Comparison of ENCODE assay signal across 7 cellular contexts in the genomic region with DNA sequence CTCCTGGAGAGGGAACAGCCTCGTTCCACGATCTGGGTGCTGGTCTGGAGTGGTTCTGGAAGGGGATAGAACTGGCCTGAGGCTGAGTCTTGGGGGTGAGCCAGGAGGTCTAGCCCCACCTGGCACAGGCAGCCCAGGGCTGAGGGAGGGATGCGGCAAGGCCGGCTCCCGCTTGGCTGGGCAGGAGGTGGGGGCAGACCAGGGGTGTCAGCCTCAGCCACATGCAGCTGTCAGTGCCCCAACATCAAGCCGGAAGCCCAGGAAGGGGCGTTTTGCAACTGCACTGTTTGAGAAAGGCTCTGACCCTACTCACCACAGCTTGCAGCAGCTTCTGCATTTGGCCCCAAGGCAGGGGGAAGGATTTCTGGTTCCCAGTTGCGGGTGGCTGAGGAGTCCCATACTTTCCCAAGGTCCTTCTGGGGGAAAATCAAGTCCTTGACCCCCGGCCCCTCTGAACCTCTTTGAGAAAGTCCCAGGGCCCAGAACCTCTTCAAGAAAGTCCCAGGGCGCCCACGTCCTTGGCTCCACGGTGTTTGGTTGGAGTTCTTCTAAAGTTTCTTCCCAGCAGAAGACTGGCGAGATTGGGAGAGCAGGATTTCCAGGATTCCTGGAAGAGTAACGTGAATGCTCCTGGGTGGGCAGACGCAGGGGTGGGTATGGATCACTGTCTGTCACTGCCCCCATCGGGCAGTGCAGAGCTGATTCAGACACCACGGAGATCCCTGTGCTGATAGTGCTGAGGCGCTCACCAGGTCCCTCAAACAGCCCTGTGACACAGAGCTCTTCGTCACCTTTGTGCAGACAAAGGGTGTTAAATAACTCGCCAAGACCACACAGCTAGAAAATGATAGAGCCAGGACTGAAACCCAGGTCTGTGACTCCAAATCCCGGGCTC. TPM values are rescaled to one million over a fixed set of nuclear protein-coding genes. Genes with fewer than 3 reads are reported as not detected.
DNase-seq lines count a peak whose midpoint lies in the region; ATAC-seq, FAIRE-seq and TF ChIP-seq lines count a peak whose summit lies in the region.

No MANE protein-coding gene starts in this region.

- peaks cover 4% of the 10 kb centered on the region in 2 donors for H3K27me3 Mint-ChIP-seq in stimulated activated naive B cell treated with anti-CD40 and anti-IgM and Interleukin-4, amounts not matched to agents 10 μg/mL and 1 μg/mL and 100 μg/mL, for 72 hours

- peaks cover 5% of the 10 kb centered on the region for H3K9me3 ChIP-seq in SJSA1 (replicated peaks)
- H3K9me3 ChIP-seq in GM12878 (replicated peaks; ENCODE audit: control insufficient read depth, insufficient read depth, low read length): no peaks in the 10 kb centered on the region
- no peaks in the 10 kb centered on the region for H3K9me3 ChIP-seq in HepG2 (ENCODE audit: low read length)

- TF ChIP-seq CTCF in GM12878 (IDR thresholded peaks at IDR 0.05 in 2 of 3, conservative IDR thresholded peaks at IDR 0.05 in 1 of 3; ENCODE audit: control insufficient read depth in 2 of 3, extremely low read depth in 1 of 3, insufficient read depth in 1 of 3, low read depth in 3 of 3, low read length in 3 of 3) (no peak), HepG2 (CRISPR knock-in tag; IDR thresholded peaks at IDR 0.05) (no peak)

- H3K9me3 Mint-ChIP-seq in stimulated activated naive B cell treated with anti-CD40 and anti-IgM and Interleukin-4, amounts not matched to agents 10 μg/mL and 1 μg/mL and 100 μg/mL, for 72 hours: no peaks in the 10 kb centered on the region

- FAIRE-seq in GM12878 (lab: Jason Lieb, UNC) (peak; percentile 98), HepG2 (lab: Jason Lieb, UNC) (no peak)

- TF ChIP-seq RAD21 in GM12878 (IDR thresholded peaks at IDR 0.05; ENCODE audit: insufficient read depth, low read depth, low read length) (no peak), HepG2 (CRISPR knock-in tag; IDR thresholded peaks at IDR 0.05) (no peak)

- peak; percentile 92 to 97 for DNase-seq in SJSA1 (ENCODE audit: low read depth in 1 of 2, low spot score in 2 of 2)
- DNase-seq in GM12878 (ENCODE audit: low read depth, low spot score): no peak
- DNase-seq in HepG2 (ENCODE audit: low spot score): no peak
- DNase-seq in stimulated activated naive B cell treated with anti-CD40 and anti-IgM and Interleukin-4, amounts not matched to agents 10 μg/mL and 1 μg/mL and 100 μg/mL, for 72 hours: peak; percentile 52
- no peak for DNase-seq in NCI-H2107 treated with DMSO at 0.1 percent for 48 hours (lab: John Stamatoyannopoulos, UW; ENCODE audit: unreplicated experiment)

- ATAC-seq in GM18909 (IDR thresholded peaks at IDR 0.05; ENCODE audit: poor library complexity, unreplicated experiment) (peak; percentile 59), HG02981 (IDR thresholded peaks at IDR 0.05; ENCODE audit: unreplicated experiment) (peak; percentile 52), GM12878 (peak; percentile 69), HepG2 (no peak)
- peak; percentile 53 to 58 for ATAC-seq in stimulated activated naive B cell treated with anti-CD40 and anti-IgM and Interleukin-4, amounts not matched to agents 10 μg/mL and 1 μg/mL and 100 μg/mL, for 72 hours (replicated peaks)

- intact Hi-C loops in GM12878 (cut with micrococcal nuclease; ENCODE audit: unreplicated experiment): no loop called here
- intact Hi-C loops in HepG2 (cut with micrococcal nuclease; ENCODE audit: unreplicated experiment): no loop called here

- WGBS in GM12878 (ENCODE audit: insufficient coverage, insufficient replicate concordance, low lambda C conversion rate, missing lambda C conversion rate): 11% methylated on average over 21 of the region's 21 CpGs
- 86% methylated on average over 9 of the region's 21 CpGs for WGBS in HepG2 (ENCODE audit: low lambda C conversion rate)

- no peaks in the 10 kb centered on the region for H3K27me3 ChIP-seq in SJSA1 (replicated peaks)
- H3K27me3 ChIP-seq in GM12878 (replicated peaks in 1 of 2; ENCODE audit: control insufficient read depth in 2 of 2, insufficient read depth in 2 of 2, low read length in 1 of 2): peaks cover 0 to 3% of the 10 kb centered on the region in 2 experiments; a peak in 1 of 4 replicates
- H3K27me3 ChIP-seq in HepG2 (ENCODE audit: control insufficient read depth in 1 of 2, insufficient read depth in 2 of 2, low read length in 2 of 2): peaks cover 3 to 23% of the 10 kb centered on the region in 2 experiments; a peak in 3 of 5 replicates

- H3K36me3 ChIP-seq in SJSA1 (peaks cover 90% of the 10 kb centered on the region), GM12878 (ENCODE audit: control insufficient read depth in 2 of 2, insufficient read depth in 2 of 2, low read length in 1 of 2) (peaks cover 0 to 2% of the 10 kb centered on the region in 2 experiments; a peak in 1 of 4 replicates), HepG2 (replicated peaks in 1 of 2; ENCODE audit: control insufficient read depth in 1 of 2, insufficient read depth in 2 of 2, low read length in 2 of 2) (peaks cover 0 to 1% of the 10 kb centered on the region in 2 experiments; a peak in 2 of 5 replicates)

- H3K4me2 ChIP-seq in GM12878 (ENCODE audit: control insufficient read depth, insufficient read depth): peak overlapping the region; percentile 97
- peak overlapping the region; percentile 91; the same call in 1 of the 2 replicates for H3K4me2 ChIP-seq in HepG2 (ENCODE audit: low read depth, low read length)

- TF ChIP-seq EP300 in GM12878 (IDR thresholded peaks at IDR 0.05; ENCODE audit: borderline replicate concordance in 1 of 2, control insufficient read depth in 1 of 2, low read depth in 2 of 2, low read length in 2 of 2) (0 out of 4 replicates have a peak, but pooled peaks of 1 of the 2 experiments have one; percentile 9), HepG2 (IDR thresholded peaks at IDR 0.05; ENCODE audit: low read depth in 2 of 2, low read length in 2 of 2) (no peak), HepG2 (CRISPR knock-in tag; IDR thresholded peaks at IDR 0.05; ENCODE audit: borderline replicate concordance) (no peak)

- H3K79me2 ChIP-seq in GM12878 (ENCODE audit: control insufficient read depth, insufficient read depth, low read length): peaks cover 62% of the 10 kb centered on the region
- no peaks in the 10 kb centered on the region for H3K79me2 ChIP-seq in HepG2 (ENCODE audit: insufficient read depth, low read length)

- H3K4me3 Mint-ChIP-seq in stimulated activated naive B cell treated with anti-CD40 and anti-IgM and Interleukin-4, amounts not matched to agents 10 μg/mL and 1 μg/mL and 100 μg/mL, for 72 hours: peak overlapping the region; percentile 94 to 96

- H4K20me1 ChIP-seq in GM12878 (ENCODE audit: control insufficient read depth, insufficient read depth): no peaks in the 10 kb centered on the region; the same call in 1 of the 2 replicates
- H4K20me1 ChIP-seq in HepG2 (ENCODE audit: insufficient read depth, low read length): no peaks in the 10 kb centered on the region

- RAD21 ChIA-PET in GM12878 (lab: Charles Lee; ENCODE audit: unreplicated experiment): interaction anchor here (0.9 to 1.6 kb wide), 6 partner anchors 10 to 115 kb away, joined by 3 to 10 read pairs (median 4); a partner anchor contains a TSS

- peak overlapping the region; percentile 95 for H3K27ac ChIP-seq in SJSA1
- H3K27ac ChIP-seq in GM12878 (ENCODE audit: control insufficient read depth, insufficient read depth): peak overlapping the region; percentile 75
- no peak overlapping the region for H3K27ac ChIP-seq in HepG2 (ENCODE audit: extremely low read length, insufficient read depth, low read length)

- TF ChIP-seq POLR2A in GM12878 (IDR thresholded peaks at IDR 0.05; ENCODE audit: low read depth, low read length) (peak; percentile 43; the same call in 1 of the 2 replicates), HepG2 (IDR thresholded peaks at IDR 0.05; ENCODE audit: insufficient read depth in 1 of 2, low read depth in 2 of 2, low read length in 2 of 2) (no peak)

- SMC1A ChIA-PET in GM12878 (lab: Charles Lee; ENCODE audit: uncharacterized antibody, unreplicated experiment): interaction anchor here (1.2 to 1.6 kb wide), 2 partner anchors 10 to 284 kb away, joined by 3 read pairs; no protein-coding TSS in a partner anchor

- peak overlapping the region; percentile 96 for H3K27ac Mint-ChIP-seq in stimulated activated naive B cell treated with anti-CD40 and anti-IgM and Interleukin-4, amounts not matched to agents 10 μg/mL and 1 μg/mL and 100 μg/mL, for 72 hours

- no peak overlapping the region for H2AFZ ChIP-seq in GM12878 (ENCODE audit: control insufficient read depth, low read depth, low read length)
- no peak overlapping the region for H2AFZ ChIP-seq in HepG2 (ENCODE audit: low read length)

- CTCF ChIA-PET in GM12878 (lab: Yijun Ruan, JAX) (interaction anchor here (1.0 to 2.1 kb wide), 3 partner anchors 12 to 89 kb away, joined by 4 to 14 read pairs (median 5); no protein-coding TSS in a partner anchor), HepG2 (lab: Yijun Ruan, JAX; ENCODE audit: low intra/inter-chr PET ratio, low total read pairs) (no interaction called here)

- peaks cover 49 to 72% of the 10 kb centered on the region in 2 donors for H3K4me1 Mint-ChIP-seq in stimulated activated naive B cell treated with anti-CD40 and anti-IgM and Interleukin-4, amounts not matched to agents 10 μg/mL and 1 μg/mL and 100 μg/mL, for 72 hours

- POLR2A ChIA-PET in GM12878 (lab: Charles Lee): interaction anchor here (0.6 to 1.7 kb wide), 3 partner anchors 9 to 108 kb away, joined by 3 to 6 read pairs (median 4); no protein-coding TSS in a partner anchor
- POLR2A ChIA-PET in HepG2 (lab: Yijun Ruan, JAX): no interaction called here

- peak overlapping the region; percentile 99 for H3K4me3 ChIP-seq in SJSA1
- H3K4me3 ChIP-seq in GM12878: peak overlapping the region; percentile 97
- peak overlapping the region in 2 of 3 experiments; percentile 20 to 27; a peak in 2 of 6 replicates for H3K4me3 ChIP-seq in HepG2 (replicated peaks in 1 of 3; ENCODE audit: insufficient read depth in 1 of 3, low read depth in 2 of 3, low read length in 3 of 3)

- H3K9ac ChIP-seq in GM12878 (ENCODE audit: control insufficient read depth, insufficient read depth, low read length) (peak overlapping the region; percentile 83), HepG2 (ENCODE audit: insufficient read depth, low read depth, low read length) (no peak overlapping the region)

- TSS peak; percentile 41 for BruUV-seq in GM12878 (replicated peaks; lab: Mats Ljungman, UMichigan)
- no TSS peak for BruUV-seq in HepG2 (replicated peaks; lab: Mats Ljungman, UMichigan)

- in situ Hi-C loops in GM12878 (cut with MboI) (no loop called here), HepG2 (cut with HindIII; ENCODE audit: extremely low pct_ligation_motif_present, low pct_unique_long_range_greater_than_20kb) (no loop called here)

- H3K4me1 ChIP-seq in SJSA1 (replicated peaks) (peaks cover 81% of the 10 kb centered on the region), GM12878 (ENCODE audit: control insufficient read depth, insufficient read depth, low read length) (peaks cover 39% of the 10 kb centered on the region), HepG2 (ENCODE audit: insufficient read depth, low read length) (peaks cover 46% of the 10 kb centered on the region)

- peaks cover 8 to 24% of the 10 kb centered on the region in 2 donors for H3K36me3 Mint-ChIP-seq in stimulated activated naive B cell treated with anti-CD40 and anti-IgM and Interleukin-4, amounts not matched to agents 10 μg/mL and 1 μg/mL and 100 μg/mL, for 72 hours

RNA-seq across cellular contexts. Expression of a gene that starts 2.2 kb away (rescaled TPM):
- 163 and 169 TPM in 2 replicates for total RNA-seq in SJSA1 (2014; rRNA removed; shearing (Covaris generic))
- total RNA-seq in GM12878 (2013; cell fraction: nucleolus; rRNA removed): 16.2 and 21.3 TPM in 2 replicates
- total RNA-seq in GM12878 (2014; rRNA removed) (68.9 and 85.1 TPM in 2 replicates), GM12878 (2014; rRNA removed; fragmentation: Illumina TruSeq; extraction: Trizol) (25.7 and 31.5 TPM in 2 replicates), GM12878 (2021) (106 and 107 TPM in 2 replicates), HepG2 (2016; rRNA removed; fragmentation: Illumina TruSeq; extraction: Trizol) (9.9 and 12.7 TPM in 2 replicates)
- 21.5 TPM for polyA plus RNA-seq in GM12878 (2011; ENCODE audit: low read depth)
- polyA plus RNA-seq in GM12878 (2011; rRNA removed) (27.6 and 47.2 TPM in 2 replicates), GM12878 (2014; fragmentation: Illumina TruSeq; extraction: Trizol) (8.7 and 31.3 TPM in 2 replicates), GM12878 (2014; fragmentation: Nextera tagmentation; extraction: Ambion mirVana) (1 to 10 TPM; 4.0 to 6.6 TPM), GM12878 (2014; rRNA removed) (99.2 and 126 TPM in 2 replicates), GM12878 (2016; fragmentation: Nextera tagmentation; extraction: Ambion mirVana) (100 to 1,000 TPM in 1 of 2 experiments, 10 to 100 TPM in 1; 96.3 to 114 TPM), HepG2 (2011; rRNA removed) (9.4 and 10.9 TPM in 2 replicates)
- polyA plus RNA-seq in GM12878 (2011; cell fraction: cytosol; rRNA removed): 57.7 and 83.4 TPM in 2 replicates
- 55.8 and 67.2 TPM in 2 replicates for polyA plus RNA-seq in GM12878 (2011; cell fraction: nucleus; rRNA removed)
- polyA plus RNA-seq in GM12878 (2012): 54.9 and 67.3 TPM in 2 replicates
- polyA minus RNA-seq in GM12878 (2011; rRNA and poly(A)+ RNA removed): 13.5 and 27.4 TPM in 2 replicates
- polyA minus RNA-seq in GM12878 (2011; cell fraction: cytosol; rRNA and poly(A)+ RNA removed): 21.4 and 25.4 TPM in 2 replicates
- 6.2 and 10.5 TPM in 2 replicates for polyA minus RNA-seq in GM12878 (2011; cell fraction: nucleus; rRNA and poly(A)+ RNA removed)
- total RNA-seq in HepG2 (2016; cell fraction: cytosol; rRNA removed; fragmentation: Illumina TruSeq; extraction: Trizol; ENCODE audit: low read depth): 3.5 and 3.8 TPM in 2 replicates
- total RNA-seq in HepG2 (2016; cell fraction: insoluble cytoplasmic fraction; rRNA removed; fragmentation: Illumina TruSeq; extraction: Trizol): 10.0 and 12.8 TPM in 2 replicates
- 10.3 and 10.6 TPM in 2 replicates for total RNA-seq in HepG2 (2016; cell fraction: membrane; rRNA removed; fragmentation: Illumina TruSeq; extraction: Trizol)
- 5.1 and 5.7 TPM in 2 replicates for total RNA-seq in HepG2 (2016; cell fraction: nucleus; rRNA removed; fragmentation: Illumina TruSeq; extraction: Trizol)
- polyA plus RNA-seq in HepG2 (2011; cell fraction: cytosol; rRNA removed): 9.0 and 11.9 TPM in 2 replicates
- 16.4 and 20.1 TPM in 2 replicates for polyA plus RNA-seq in HepG2 (2011; cell fraction: nucleus; rRNA removed)
- 13.1 and 13.3 TPM in 2 replicates for polyA plus RNA-seq in HepG2 (2012)
- polyA plus RNA-seq in HepG2 (2016; cell fraction: cytosol; fragmentation: Illumina TruSeq; extraction: Trizol; ENCODE audit: low read depth): 5.6 and 6.2 TPM in 2 replicates
- 16.6 and 21.1 TPM in 2 replicates for polyA plus RNA-seq in HepG2 (2016; cell fraction: insoluble cytoplasmic fraction; fragmentation: Illumina TruSeq; extraction: Trizol; ENCODE audit: low read depth)
- polyA plus RNA-seq in HepG2 (2016; cell fraction: membrane; fragmentation: Illumina TruSeq; extraction: Trizol; ENCODE audit: low read depth): 11.7 and 12.3 TPM in 2 replicates
- 13.8 and 16.7 TPM in 2 replicates for polyA plus RNA-seq in HepG2 (2016; cell fraction: nucleus; fragmentation: Illumina TruSeq; extraction: Trizol; ENCODE audit: insufficient read depth, low read depth)
- 7.2 and 33.1 TPM in 2 replicates for polyA minus RNA-seq in HepG2 (2011; rRNA and poly(A)+ RNA removed; ENCODE audit: low replicate concordance)
- polyA minus RNA-seq in HepG2 (2011; cell fraction: cytosol; rRNA and poly(A)+ RNA removed): 5.6 and 6.2 TPM in 2 replicates
- 2.6 and 3.4 TPM in 2 replicates for polyA minus RNA-seq in HepG2 (2011; cell fraction: nucleus; rRNA and poly(A)+ RNA removed)

RNA-seq across cellular contexts. Expression of a gene that starts 26.4 kb away (rescaled TPM):
- total RNA-seq in SJSA1 (2014; rRNA removed; shearing (Covaris generic)): not detected in 2 replicates
- total RNA-seq in GM12878 (2013; cell fraction: nucleolus; rRNA removed): not detected in 2 replicates
- total RNA-seq in GM12878 (2014; rRNA removed) (not detected in 2 replicates), GM12878 (2014; rRNA removed; fragmentation: Illumina TruSeq; extraction: Trizol) (not detected in 2 replicates), GM12878 (2021) (1.5 and 1.9 TPM in 2 replicates), HepG2 (2016; rRNA removed; fragmentation: Illumina TruSeq; extraction: Trizol) (not detected in 2 replicates)
- polyA plus RNA-seq in GM12878 (2011; ENCODE audit: low read depth): not detected
- polyA plus RNA-seq in GM12878 (2011; rRNA removed) (not detected in 2 replicates), GM12878 (2014; fragmentation: Illumina TruSeq; extraction: Trizol) (0.79 TPM in 1 of 2 replicates, not detected in the other), GM12878 (2014; fragmentation: Nextera tagmentation; extraction: Ambion mirVana) (not detected), GM12878 (2014; rRNA removed) (0.03 TPM in 1 of 2 replicates, not detected in the other), GM12878 (2016; fragmentation: Nextera tagmentation; extraction: Ambion mirVana) (not detected), HepG2 (2011; rRNA removed) (not detected in 2 replicates)
- not detected in 2 replicates for polyA plus RNA-seq in GM12878 (2011; cell fraction: cytosol; rRNA removed)
- polyA plus RNA-seq in GM12878 (2011; cell fraction: nucleus; rRNA removed): 0.22 TPM in 1 of 2 replicates, not detected in the other
- polyA plus RNA-seq in GM12878 (2012): not detected in 2 replicates
- not detected in 2 replicates for polyA minus RNA-seq in GM12878 (2011; rRNA and poly(A)+ RNA removed)
- polyA minus RNA-seq in GM12878 (2011; cell fraction: cytosol; rRNA and poly(A)+ RNA removed): not detected in 2 replicates
- not detected in 2 replicates for polyA minus RNA-seq in GM12878 (2011; cell fraction: nucleus; rRNA and poly(A)+ RNA removed)
- total RNA-seq in HepG2 (2016; cell fraction: cytosol; rRNA removed; fragmentation: Illumina TruSeq; extraction: Trizol; ENCODE audit: low read depth): not detected in 2 replicates
- not detected in 2 replicates for total RNA-seq in HepG2 (2016; cell fraction: insoluble cytoplasmic fraction; rRNA removed; fragmentation: Illumina TruSeq; extraction: Trizol)
- total RNA-seq in HepG2 (2016; cell fraction: membrane; rRNA removed; fragmentation: Illumina TruSeq; extraction: Trizol): not detected in 2 replicates
- total RNA-seq in HepG2 (2016; cell fraction: nucleus; rRNA removed; fragmentation: Illumina TruSeq; extraction: Trizol): not detected in 2 replicates
- polyA plus RNA-seq in HepG2 (2011; cell fraction: cytosol; rRNA removed): not detected in 2 replicates
- not detected in 2 replicates for polyA plus RNA-seq in HepG2 (2011; cell fraction: nucleus; rRNA removed)
- polyA plus RNA-seq in HepG2 (2012): not detected in 2 replicates
- not detected in 2 replicates for polyA plus RNA-seq in HepG2 (2016; cell fraction: cytosol; fragmentation: Illumina TruSeq; extraction: Trizol; ENCODE audit: low read depth)
- polyA plus RNA-seq in HepG2 (2016; cell fraction: insoluble cytoplasmic fraction; fragmentation: Illumina TruSeq; extraction: Trizol; ENCODE audit: low read depth): not detected in 2 replicates
- not detected in 2 replicates for polyA plus RNA-seq in HepG2 (2016; cell fraction: membrane; fragmentation: Illumina TruSeq; extraction: Trizol; ENCODE audit: low read depth)
- polyA plus RNA-seq in HepG2 (2016; cell fraction: nucleus; fragmentation: Illumina TruSeq; extraction: Trizol; ENCODE audit: insufficient read depth, low read depth): not detected in 2 replicates
- polyA minus RNA-seq in HepG2 (2011; rRNA and poly(A)+ RNA removed; ENCODE audit: low replicate concordance): not detected in 2 replicates
- polyA minus RNA-seq in HepG2 (2011; cell fraction: cytosol; rRNA and poly(A)+ RNA removed): not detected in 2 replicates
- not detected in 2 replicates for polyA minus RNA-seq in HepG2 (2011; cell fraction: nucleus; rRNA and poly(A)+ RNA removed)

RNA-seq across cellular contexts. Expression of a gene that starts 44.7 kb away (rescaled TPM):
- total RNA-seq in SJSA1 (2014; rRNA removed; shearing (Covaris generic)): not detected in 2 replicates
- total RNA-seq in GM12878 (2013; cell fraction: nucleolus; rRNA removed): not detected in 2 replicates
- total RNA-seq in GM12878 (2014; rRNA removed) (not detected in 2 replicates), GM12878 (2014; rRNA removed; fragmentation: Illumina TruSeq; extraction: Trizol) (not detected in 2 replicates), GM12878 (2021) (0.90 and 1.5 TPM in 2 replicates), HepG2 (2016; rRNA removed; fragmentation: Illumina TruSeq; extraction: Trizol) (not detected in 2 replicates)
- polyA plus RNA-seq in GM12878 (2011; ENCODE audit: low read depth): not detected
- polyA plus RNA-seq in GM12878 (2011; rRNA removed) (not detected in 2 replicates), GM12878 (2014; fragmentation: Illumina TruSeq; extraction: Trizol) (not detected in 2 replicates), GM12878 (2014; fragmentation: Nextera tagmentation; extraction: Ambion mirVana) (not detected), GM12878 (2014; rRNA removed) (not detected in 2 replicates), GM12878 (2016; fragmentation: Nextera tagmentation; extraction: Ambion mirVana) (not detected), HepG2 (2011; rRNA removed) (not detected in 2 replicates)
- polyA plus RNA-seq in GM12878 (2011; cell fraction: cytosol; rRNA removed): not detected in 2 replicates
- not detected in 2 replicates for polyA plus RNA-seq in GM12878 (2011; cell fraction: nucleus; rRNA removed)
- not detected in 2 replicates for polyA plus RNA-seq in GM12878 (2012)
- not detected in 2 replicates for polyA minus RNA-seq in GM12878 (2011; rRNA and poly(A)+ RNA removed)
- not detected in 2 replicates for polyA minus RNA-seq in GM12878 (2011; cell fraction: cytosol; rRNA and poly(A)+ RNA removed)
- polyA minus RNA-seq in GM12878 (2011; cell fraction: nucleus; rRNA and poly(A)+ RNA removed): not detected in 2 replicates
- total RNA-seq in HepG2 (2016; cell fraction: cytosol; rRNA removed; fragmentation: Illumina TruSeq; extraction: Trizol; ENCODE audit: low read depth): not detected in 2 replicates
- not detected in 2 replicates for total RNA-seq in HepG2 (2016; cell fraction: insoluble cytoplasmic fraction; rRNA removed; fragmentation: Illumina TruSeq; extraction: Trizol)
- not detected in 2 replicates for total RNA-seq in HepG2 (2016; cell fraction: membrane; rRNA removed; fragmentation: Illumina TruSeq; extraction: Trizol)
- total RNA-seq in HepG2 (2016; cell fraction: nucleus; rRNA removed; fragmentation: Illumina TruSeq; extraction: Trizol): not detected in 2 replicates
- polyA plus RNA-seq in HepG2 (2011; cell fraction: cytosol; rRNA removed): not detected in 2 replicates
- not detected in 2 replicates for polyA plus RNA-seq in HepG2 (2011; cell fraction: nucleus; rRNA removed)
- not detected in 2 replicates for polyA plus RNA-seq in HepG2 (2012)
- polyA plus RNA-seq in HepG2 (2016; cell fraction: cytosol; fragmentation: Illumina TruSeq; extraction: Trizol; ENCODE audit: low read depth): not detected in 2 replicates
- not detected in 2 replicates for polyA plus RNA-seq in HepG2 (2016; cell fraction: insoluble cytoplasmic fraction; fragmentation: Illumina TruSeq; extraction: Trizol; ENCODE audit: low read depth)
- polyA plus RNA-seq in HepG2 (2016; cell fraction: membrane; fragmentation: Illumina TruSeq; extraction: Trizol; ENCODE audit: low read depth): not detected in 2 replicates
- polyA plus RNA-seq in HepG2 (2016; cell fraction: nucleus; fragmentation: Illumina TruSeq; extraction: Trizol; ENCODE audit: insufficient read depth, low read depth): not detected in 2 replicates
- polyA minus RNA-seq in HepG2 (2011; rRNA and poly(A)+ RNA removed; ENCODE audit: low replicate concordance): not detected in 2 replicates
- not detected in 2 replicates for polyA minus RNA-seq in HepG2 (2011; cell fraction: cytosol; rRNA and poly(A)+ RNA removed)
- polyA minus RNA-seq in HepG2 (2011; cell fraction: nucleus; rRNA and poly(A)+ RNA removed): not detected in 2 replicates

Comparison
In these comparisons a context has a peak if more than half of its experiments do, and no peak if none do; other contexts are left out.
1. DNase-seq: peak in SJSA1 (2 of 2) and stimulated activated naive B cell treated with anti-CD40 and anti-IgM and Interleukin-4, amounts not matched to agents 10 μg/mL and 1 μg/mL and 100 μg/mL, for 72 hours (single experiment); none in GM12878 (single experiment), HepG2 (single experiment) and NCI-H2107 treated with DMSO at 0.1 percent for 48 hours (single experiment).
2. H3K4me3 ChIP-seq: peak in every context shown above with its lines; median percentile 99 in SJSA1; 97 in GM12878; 24 in HepG2.